ENCODE assay signal across 20 cellular contexts in genomic region chr12:28104893-28105864, GRCh38.
DNase-seq lines count a peak whose midpoint lies in the region; FAIRE-seq and TF ChIP-seq lines count a peak whose summit lies in the region.
"Had no signal": no experiment of that assay in that cellular context is flagged by ENCODE, and none has a peak within 500 bp of the region (broad histone marks: within the 10 kb centered on the region; RNA-seq: fewer than 3 reads in every experiment).

No MANE protein-coding gene starts in this region.

- H3K9ac ChIP-seq in astrocyte (ENCODE audit: low read length): no peak overlapping the region
- H3K9ac ChIP-seq in keratinocyte (ENCODE audit: control insufficient read depth, extremely low read depth, insufficient read depth, low read length): no peak overlapping the region
- no peak overlapping the region for H3K9ac ChIP-seq in H9 (ENCODE audit: extremely low read depth, insufficient read length, low read length)

- no peak overlapping the region for H3K23ac ChIP-seq in H9 (ENCODE audit: insufficient read length, low read depth, low read length)

- H3K4me3 Mint-ChIP-seq in astrocyte (ENCODE audit: unreplicated experiment): no peak overlapping the region
- H3K4me3 Mint-ChIP-seq in H9: no peak overlapping the region
- H3K4me3 Mint-ChIP-seq: B cell; CD4-positive, CD25-positive, alpha-beta regulatory T cell had no signal

- H4K20me1 ChIP-seq in astrocyte (ENCODE audit: insufficient read depth, low read length) (no peaks in the 10 kb centered on the region), keratinocyte (ENCODE audit: control insufficient read depth, extremely low read depth, insufficient read depth, low read length) (no peaks in the 10 kb centered on the region), H9 (ENCODE audit: control insufficient read depth, insufficient read depth, insufficient read length) (no peaks in the 10 kb centered on the region)

- no peak overlapping the region for H2AK5ac ChIP-seq in H9 (ENCODE audit: insufficient read length, low read length)

- H4K8ac ChIP-seq in H9 (replicated peaks; ENCODE audit: insufficient read length, low read depth, low read length): no peak overlapping the region

- no peak overlapping the region for H3T11ph ChIP-seq in H9 (ENCODE audit: low read length)

- WGBS in H9 (ENCODE audit: extremely low coverage, insufficient read length, low lambda C conversion rate): no CpG with 5 or more reads among the region's 3 CpGs

- no peak overlapping the region for H2BK20ac ChIP-seq in H9 (ENCODE audit: low read depth, low read length, poor library complexity, severe bottlenecking)

- no peaks in the 10 kb centered on the region for H3K23me2 ChIP-seq in H9 (ENCODE audit: insufficient read length, low read depth, low read length, poor library complexity, severe bottlenecking)

- peak; percentile 64 for DNase-seq in M059J (ENCODE audit: low read depth)
- peak; percentile 56 for DNase-seq in astrocyte (ENCODE audit: low read depth)
- DNase-seq in keratinocyte (ENCODE audit: low read depth, low spot score): no peak
- no peak for DNase-seq in GM03348 (ENCODE audit: low spot score)
- DNase-seq in HT-29 (ENCODE audit: low spot score): no peak
- DNase-seq in GM10266 (ENCODE audit: extremely low spot score): no peak
- DNase-seq in H9: no peak
- DNase-seq: CD4-positive, CD25-positive, alpha-beta regulatory T cell; COR-L47; DMS 273 treated with DMSO at 0.1 percent for 48 hours; DND-41; Karpas-422; MM.1S; NCI-H1092 treated with DMSO at 0.1 percent for 48 hours; NCI-H146; NCI-H2081 treated with DMSO at 0.1 percent for 48 hours; NCI-H524 had no signal

- H3K27me3 Mint-ChIP-seq in astrocyte (ENCODE audit: low read depth, unreplicated experiment) (peaks cover 2% of the 10 kb centered on the region), H9 (ENCODE audit: low read depth) (no peaks in the 10 kb centered on the region)
- H3K27me3 Mint-ChIP-seq: B cell; CD4-positive, CD25-positive, alpha-beta regulatory T cell had no signal

- H4K5ac ChIP-seq in H9 (ENCODE audit: insufficient read length, low read depth, low read length): no peak overlapping the region

- no peak overlapping the region for H3K18ac ChIP-seq in H9 (ENCODE audit: insufficient read length, low read depth, low read length)

- no peaks in the 10 kb centered on the region for H3K27me3 ChIP-seq in astrocyte (ENCODE audit: insufficient read depth, low read length)
- no peaks in the 10 kb centered on the region for H3K27me3 ChIP-seq in keratinocyte (ENCODE audit: control insufficient read depth, extremely low read depth, insufficient read depth, low read length)
- no peaks in the 10 kb centered on the region for H3K27me3 ChIP-seq in H9 (ENCODE audit: insufficient read depth, low read length)

- dilution Hi-C loops in keratinocyte (cut with MboI; ENCODE audit: extremely low pct_ligation_motif_present, low sequenced_read_pairs): no loop called here

- no peaks in the 10 kb centered on the region for H3K9me1 ChIP-seq in keratinocyte (ENCODE audit: control insufficient read depth, extremely low read depth, insufficient read depth, low read length)

- H2BK5ac ChIP-seq in H9 (ENCODE audit: insufficient read length, low read length): no peak overlapping the region

- H3K36me3 ChIP-seq in astrocyte (ENCODE audit: insufficient read depth, low read length) (no peaks in the 10 kb centered on the region), keratinocyte (ENCODE audit: control insufficient read depth in 2 of 2, extremely low read depth in 1 of 2, insufficient read depth in 2 of 2, low read length in 2 of 2) (no peaks in the 10 kb centered on the region)

- no peak overlapping the region for H3K14ac ChIP-seq in H9 (ENCODE audit: insufficient read depth, low read length)

- H3K9me3 ChIP-seq in astrocyte (ENCODE audit: insufficient read depth, low read depth, low read length): no peaks in the 10 kb centered on the region
- no peaks in the 10 kb centered on the region for H3K9me3 ChIP-seq in keratinocyte (ENCODE audit: control insufficient read depth, low read depth, low read length)
- no peaks in the 10 kb centered on the region for H3K9me3 ChIP-seq in H9 (ENCODE audit: control insufficient read depth, low read depth, low read length)

- H3K79me1 ChIP-seq in H9 (ENCODE audit: insufficient read depth, low read depth, low read length, poor library complexity, severe bottlenecking): no peaks in the 10 kb centered on the region

- H3K4me2 ChIP-seq in astrocyte (ENCODE audit: low read length): no peak overlapping the region
- H3K4me2 ChIP-seq in keratinocyte (ENCODE audit: control insufficient read depth, extremely low read depth, insufficient read depth, low read depth, low read length): no peak overlapping the region
- H3K4me2 ChIP-seq in H9 (ENCODE audit: insufficient read depth, insufficient read length, low read length): no peak overlapping the region

- H3K27ac ChIP-seq in astrocyte (ENCODE audit: low read depth, low read length) (no peak overlapping the region), keratinocyte (ENCODE audit: control insufficient read depth, insufficient read depth, low read length) (no peak overlapping the region), H9 (ENCODE audit: insufficient read length, low read depth, low read length) (no peak overlapping the region)

- H2BK15ac ChIP-seq in H9 (ENCODE audit: low read depth, low read length): no peak overlapping the region

- no peak overlapping the region for H3K56ac ChIP-seq in H9 (ENCODE audit: insufficient read length, low read depth, low read length)

- no peak overlapping the region for H2AFZ ChIP-seq in astrocyte (ENCODE audit: low read depth, low read length)
- H2AFZ ChIP-seq in keratinocyte (ENCODE audit: control insufficient read depth, low read length): no peak overlapping the region
- H2AFZ ChIP-seq in H9 (ENCODE audit: low read length): no peak overlapping the region

- H3K4me3 ChIP-seq in astrocyte (ENCODE audit: insufficient read depth, low read depth, low read length): no peak overlapping the region
- no peak overlapping the region for H3K4me3 ChIP-seq in keratinocyte (ENCODE audit: control insufficient read depth in 2 of 3, extremely low read depth in 1 of 3, insufficient read depth in 2 of 3, low read depth in 1 of 3, low read length in 3 of 3)

- H4K91ac ChIP-seq in H9 (ENCODE audit: insufficient read length, low read depth, low read length): no peak overlapping the region

- no peak overlapping the region for H2BK12ac ChIP-seq in H9 (ENCODE audit: insufficient read length, low read depth, low read length)

- H3K79me2 ChIP-seq in astrocyte (ENCODE audit: insufficient read depth, low read length) (no peaks in the 10 kb centered on the region), keratinocyte (ENCODE audit: control insufficient read depth, insufficient read depth, low read length) (no peaks in the 10 kb centered on the region), H9 (ENCODE audit: insufficient read depth, low read length) (no peaks in the 10 kb centered on the region)

- H3K4me1 Mint-ChIP-seq in astrocyte (ENCODE audit: low read depth, unreplicated experiment): peaks cover 16% of the 10 kb centered on the region
- no peaks in the 10 kb centered on the region for H3K4me1 Mint-ChIP-seq in H9
- H3K4me1 Mint-ChIP-seq: B cell, IgD-negative memory B cell had no signal

- no peaks in the 10 kb centered on the region for H3K36me3 Mint-ChIP-seq in astrocyte (ENCODE audit: low read depth, unreplicated experiment)
- no peaks in the 10 kb centered on the region for H3K36me3 Mint-ChIP-seq in H9 (ENCODE audit: insufficient read depth in 1 of 3, low read depth in 3 of 3)
- H3K36me3 Mint-ChIP-seq: IgD-negative memory B cell had no signal

- H3K4me1 ChIP-seq in astrocyte (ENCODE audit: insufficient read depth, low read length): peaks cover 2% of the 10 kb centered on the region
- H3K4me1 ChIP-seq in keratinocyte (ENCODE audit: control insufficient read depth, extremely low read depth, insufficient read depth, low read length): no peaks in the 10 kb centered on the region
- H3K4me1 ChIP-seq in H9 (ENCODE audit: insufficient read depth, low read length): no peaks in the 10 kb centered on the region

- H3K9me3 Mint-ChIP-seq in astrocyte (ENCODE audit: unreplicated experiment) (no peaks in the 10 kb centered on the region), H9 (no peaks in the 10 kb centered on the region)

- H3K27ac Mint-ChIP-seq in astrocyte (ENCODE audit: unreplicated experiment): no peak overlapping the region
- no peak overlapping the region for H3K27ac Mint-ChIP-seq in H9
- H3K27ac Mint-ChIP-seq: B cell, IgD-negative memory B cell had no signal

- H2BK120ac ChIP-seq in H9 (ENCODE audit: low read depth, low read length, poor library complexity, severe bottlenecking): no peak overlapping the region

- no peak overlapping the region for H3K4ac ChIP-seq in H9 (ENCODE audit: low read depth, low read length)

- TF ChIP-seq CTCF in astrocyte (IDR thresholded peaks at IDR 0.05; ENCODE audit: insufficient read depth, low read depth, low read length): no peak
- no peak for TF ChIP-seq CTCF in keratinocyte (optimal IDR thresholded peaks at IDR 0.05 in 1 of 3, IDR thresholded peaks at IDR 0.05 in 1 of 3, conservative IDR thresholded peaks at IDR 0.05 in 1 of 3; ENCODE audit: extremely low read depth in 1 of 3, insufficient read depth in 2 of 3, low read length in 3 of 3)
- TF ChIP-seq CTCF in GM10266 (IDR thresholded peaks at IDR 0.05; ENCODE audit: control insufficient read depth, insufficient read depth, low read depth, missing control alignments): no peak
- no peak for TF ChIP-seq CTCF in H9 (conservative IDR thresholded peaks at IDR 0.05)

- FAIRE-seq in astrocyte (lab: Jason Lieb, UNC): no peak
- peak; percentile 34 for FAIRE-seq in keratinocyte (lab: Jason Lieb, UNC)
- FAIRE-seq: G401.6 had no signal

Comparison
In these comparisons a context has a peak if more than half of its experiments do, and no peak if none do; other contexts are left out.
1. DNase-seq: peak in M059J (single experiment) and astrocyte (single experiment); none in keratinocyte (single experiment), GM03348 (single experiment), HT-29 (single experiment), GM10266 (single experiment) and H9 (single experiment).